In the genomic region with DNA sequence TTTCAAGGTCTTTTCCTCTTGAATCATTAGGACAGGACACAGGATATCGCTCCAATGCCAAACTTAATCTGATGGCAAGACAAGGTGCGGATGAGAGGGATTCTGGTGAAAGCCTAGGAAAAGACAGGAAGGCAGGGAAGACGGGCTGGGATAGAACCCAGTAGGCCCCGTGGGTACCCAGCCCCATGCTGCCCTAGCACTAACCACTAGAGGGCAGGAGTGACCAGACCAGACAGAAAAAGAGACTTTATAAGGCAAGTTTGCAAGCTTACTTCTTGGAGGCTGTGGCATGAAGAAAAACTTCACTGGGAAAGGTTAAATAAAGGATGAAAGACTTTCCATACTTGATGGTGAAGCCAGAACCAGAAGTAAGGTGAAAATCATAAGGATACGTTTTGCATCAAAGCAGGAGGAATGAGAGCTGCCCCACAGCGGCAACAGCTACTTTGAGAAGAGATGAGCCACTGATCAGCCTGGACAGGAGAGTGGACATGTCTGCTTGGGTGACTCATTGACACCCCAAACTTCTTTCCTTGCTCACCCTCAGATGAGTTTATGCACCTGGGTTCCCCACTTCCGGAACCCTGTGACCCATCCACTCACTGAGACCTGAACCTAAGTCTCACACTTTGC, we compare ENCODE assay signal across 8 cellular contexts. TPM values are rescaled to one million over a fixed set of nuclear protein-coding genes. Genes with fewer than 3 reads are reported as not detected.
DNase-seq lines count a peak whose midpoint lies in the region; ATAC-seq and TF ChIP-seq lines count a peak whose summit lies in the region.

No MANE protein-coding gene starts in this region.

- H3K9ac ChIP-seq in neural cell (ENCODE audit: low read length) = no peak overlapping the region

- H3K27me3 ChIP-seq in neural cell (ENCODE audit: insufficient read depth, low read depth, low read length) = no peaks in the 10 kb centered on the region

- no peaks in the 10 kb centered on the region for H3K36me3 ChIP-seq in neural cell (ENCODE audit: insufficient read depth, low read length)

- H3K4me3 ChIP-seq in fibroblast of pulmonary artery (replicated peaks; ENCODE audit: low read depth, low read length) = no peak overlapping the region
- H3K4me3 ChIP-seq in neural cell (ENCODE audit: low read length) = no peak overlapping the region

- ATAC-seq in HG02642 (IDR thresholded peaks at IDR 0.05; ENCODE audit: poor library complexity, unreplicated experiment) (no peak), GM21367 (IDR thresholded peaks at IDR 0.05; ENCODE audit: unreplicated experiment) (no peak)

- H3F3A ChIP-seq in neural cell (ENCODE audit: insufficient read depth, low read length, poor library complexity, severe bottlenecking) = no peaks in the 10 kb centered on the region

- H3K9me3 ChIP-seq in neural cell (ENCODE audit: low read length) = no peaks in the 10 kb centered on the region

- peak; percentile 98 for TF ChIP-seq CTCF in fibroblast of pulmonary artery (IDR thresholded peaks at IDR 0.05; ENCODE audit: low read length, missing control alignments)
- TF ChIP-seq CTCF in neural cell (IDR thresholded peaks at IDR 0.05; ENCODE audit: poor library complexity, severe bottlenecking) = peak; percentile 69

- H3K79me2 ChIP-seq in neural cell (replicated peaks; ENCODE audit: insufficient read depth, low read length) = no peaks in the 10 kb centered on the region

- peak; percentile 25 for DNase-seq in SIG-M5 treated with dmso at 0.1 percent for 504 hours (lab: John Stamatoyannopoulos, UW; ENCODE audit: unreplicated experiment)
- no peak for DNase-seq in SIG-M5 (lab: John Stamatoyannopoulos, UW)
- peak; percentile 35 for DNase-seq in NCI-H146 (lab: John Stamatoyannopoulos, UW)
- DNase-seq in activated CD8-positive, alpha-beta memory T cell treated with anti-CD3 and anti-CD28 coated beads for 24 hours = peak; percentile 68
- peak; percentile 60 for DNase-seq in fibroblast of pulmonary artery (ENCODE audit: low read depth)

- H4K20me1 ChIP-seq in neural cell (ENCODE audit: insufficient read depth) = no peaks in the 10 kb centered on the region

- H3K9me2 ChIP-seq in neural cell (ENCODE audit: insufficient read depth, low read length) = no peaks in the 10 kb centered on the region

- no peak for TF ChIP-seq EP300 in neural cell (conservative IDR thresholded peaks at IDR 0.05; ENCODE audit: poor library complexity, severe bottlenecking)

- no peak overlapping the region for H2AFZ ChIP-seq in neural cell (ENCODE audit: low read depth, low read length)

- H3K4me2 ChIP-seq in neural cell (ENCODE audit: low read length) = no peak overlapping the region

- no peak overlapping the region for H3K27ac ChIP-seq in neural cell (ENCODE audit: low read length)

- TF ChIP-seq RAD21 in neural cell (conservative IDR thresholded peaks at IDR 0.05) = peak; percentile 74

TF ChIP-seq in neural cell, 6 proteins besides CTCF, POLR2A, EP300 and RAD21:
- peak; percentile 79 for TF ChIP-seq SMC3 (conservative IDR thresholded peaks at IDR 0.05; ENCODE audit: poor library complexity)
- TF ChIP-seq, protein P1, sequence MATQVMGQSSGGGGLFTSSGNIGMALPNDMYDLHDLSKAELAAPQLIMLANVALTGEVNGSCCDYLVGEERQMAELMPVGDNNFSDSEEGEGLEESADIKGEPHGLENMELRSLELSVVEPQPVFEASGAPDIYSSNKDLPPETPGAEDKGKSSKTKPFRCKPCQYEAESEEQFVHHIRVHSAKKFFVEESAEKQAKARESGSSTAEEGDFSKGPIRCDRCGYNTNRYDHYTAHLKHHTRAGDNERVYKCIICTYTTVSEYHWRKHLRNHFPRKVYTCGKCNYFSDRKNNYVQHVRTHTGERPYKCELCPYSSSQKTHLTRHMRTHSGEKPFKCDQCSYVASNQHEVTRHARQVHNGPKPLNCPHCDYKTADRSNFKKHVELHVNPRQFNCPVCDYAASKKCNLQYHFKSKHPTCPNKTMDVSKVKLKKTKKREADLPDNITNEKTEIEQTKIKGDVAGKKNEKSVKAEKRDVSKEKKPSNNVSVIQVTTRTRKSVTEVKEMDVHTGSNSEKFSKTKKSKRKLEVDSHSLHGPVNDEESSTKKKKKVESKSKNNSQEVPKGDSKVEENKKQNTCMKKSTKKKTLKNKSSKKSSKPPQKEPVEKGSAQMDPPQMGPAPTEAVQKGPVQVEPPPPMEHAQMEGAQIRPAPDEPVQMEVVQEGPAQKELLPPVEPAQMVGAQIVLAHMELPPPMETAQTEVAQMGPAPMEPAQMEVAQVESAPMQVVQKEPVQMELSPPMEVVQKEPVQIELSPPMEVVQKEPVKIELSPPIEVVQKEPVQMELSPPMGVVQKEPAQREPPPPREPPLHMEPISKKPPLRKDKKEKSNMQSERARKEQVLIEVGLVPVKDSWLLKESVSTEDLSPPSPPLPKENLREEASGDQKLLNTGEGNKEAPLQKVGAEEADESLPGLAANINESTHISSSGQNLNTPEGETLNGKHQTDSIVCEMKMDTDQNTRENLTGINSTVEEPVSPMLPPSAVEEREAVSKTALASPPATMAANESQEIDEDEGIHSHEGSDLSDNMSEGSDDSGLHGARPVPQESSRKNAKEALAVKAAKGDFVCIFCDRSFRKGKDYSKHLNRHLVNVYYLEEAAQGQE (IDR thresholded peaks at IDR 0.05; ENCODE audit: borderline replicate concordance) = no peak

RNA-seq across cellular contexts. Expression of a gene that starts 39.8 kb away (rescaled TPM):
- polyA plus RNA-seq in neural cell = 2.2 and 2.8 TPM in 2 replicates
- 25.3 and 26.3 TPM in 2 replicates for polyA minus RNA-seq in neural cell
